ENCODE assay signal across 1 cellular context in genomic region chr1:174788981-174789380, GRCh38.
TF ChIP-seq lines count a peak whose summit lies in the region.

No MANE protein-coding gene starts in this region.

TF ChIP-seq in K562, 482 proteins besides CTCF, POLR2A, EP300 and RAD21 (continues in another document):
- TF ChIP-seq, protein P1, sequence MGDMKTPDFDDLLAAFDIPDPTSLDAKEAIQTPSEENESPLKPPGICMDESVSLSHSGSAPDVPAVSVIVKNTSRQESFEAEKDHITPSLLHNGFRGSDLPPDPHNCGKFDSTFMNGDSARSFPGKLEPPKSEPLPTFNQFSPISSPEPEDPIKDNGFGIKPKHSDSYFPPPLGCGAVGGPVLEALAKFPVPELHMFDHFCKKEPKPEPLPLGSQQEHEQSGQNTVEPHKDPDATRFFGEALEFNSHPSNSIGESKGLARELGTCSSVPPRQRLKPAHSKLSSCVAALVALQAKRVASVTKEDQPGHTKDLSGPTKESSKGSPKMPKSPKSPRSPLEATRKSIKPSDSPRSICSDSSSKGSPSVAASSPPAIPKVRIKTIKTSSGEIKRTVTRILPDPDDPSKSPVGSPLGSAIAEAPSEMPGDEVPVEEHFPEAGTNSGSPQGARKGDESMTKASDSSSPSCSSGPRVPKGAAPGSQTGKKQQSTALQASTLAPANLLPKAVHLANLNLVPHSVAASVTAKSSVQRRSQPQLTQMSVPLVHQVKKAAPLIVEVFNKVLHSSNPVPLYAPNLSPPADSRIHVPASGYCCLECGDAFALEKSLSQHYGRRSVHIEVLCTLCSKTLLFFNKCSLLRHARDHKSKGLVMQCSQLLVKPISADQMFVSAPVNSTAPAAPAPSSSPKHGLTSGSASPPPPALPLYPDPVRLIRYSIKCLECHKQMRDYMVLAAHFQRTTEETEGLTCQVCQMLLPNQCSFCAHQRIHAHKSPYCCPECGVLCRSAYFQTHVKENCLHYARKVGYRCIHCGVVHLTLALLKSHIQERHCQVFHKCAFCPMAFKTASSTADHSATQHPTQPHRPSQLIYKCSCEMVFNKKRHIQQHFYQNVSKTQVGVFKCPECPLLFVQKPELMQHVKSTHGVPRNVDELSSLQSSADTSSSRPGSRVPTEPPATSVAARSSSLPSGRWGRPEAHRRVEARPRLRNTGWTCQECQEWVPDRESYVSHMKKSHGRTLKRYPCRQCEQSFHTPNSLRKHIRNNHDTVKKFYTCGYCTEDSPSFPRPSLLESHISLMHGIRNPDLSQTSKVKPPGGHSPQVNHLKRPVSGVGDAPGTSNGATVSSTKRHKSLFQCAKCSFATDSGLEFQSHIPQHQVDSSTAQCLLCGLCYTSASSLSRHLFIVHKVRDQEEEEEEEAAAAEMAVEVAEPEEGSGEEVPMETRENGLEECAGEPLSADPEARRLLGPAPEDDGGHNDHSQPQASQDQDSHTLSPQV (IDR thresholded peaks at IDR 0.05), result 0 out of 2 replicates have a peak, but pooled peaks have one; percentile 27
- TF ChIP-seq MYC (IDR thresholded peaks at IDR 0.05; ENCODE audit: low read depth, low read length) (no peak), MYC (CRISPR knock-in tag; IDR thresholded peaks at IDR 0.05; ENCODE audit: borderline replicate concordance, low read depth) (no peak), SRSF7 (optimal IDR thresholded peaks at IDR 0.05; ENCODE audit: low read depth, low read length) (no peak), MAFK (IDR thresholded peaks at IDR 0.05; ENCODE audit: low read length) (peak; percentile 59; the same call in 1 of the 2 replicates), ZNF449 (CRISPR knock-in tag; IDR thresholded peaks at IDR 0.05) (no peak), MAFG (tag; conservative IDR thresholded peaks at IDR 0.05) (peak; percentile 58), ZNF511 (CRISPR knock-in tag; IDR thresholded peaks at IDR 0.05) (no peak), ZNF668 (CRISPR knock-in tag; IDR thresholded peaks at IDR 0.05) (no peak), HNRNPL (IDR thresholded peaks at IDR 0.05; ENCODE audit: low read depth, low read length) (no peak), XRCC3 (IDR thresholded peaks at IDR 0.05) (no peak), JUN (IDR thresholded peaks at IDR 0.05; ENCODE audit: borderline replicate concordance, low read depth, low read length) (no peak), JUN (CRISPR knock-in tag; IDR thresholded peaks at IDR 0.05; ENCODE audit: borderline replicate concordance) (no peak), FOXJ2 (tag; IDR thresholded peaks at IDR 0.05) (no peak), ZBTB2 (IDR thresholded peaks at IDR 0.05) (no peak), SRSF1 (IDR thresholded peaks at IDR 0.05; ENCODE audit: low read depth, low read length) (no peak), NKRF (IDR thresholded peaks at IDR 0.05; ENCODE audit: borderline replicate concordance) (no peak), HINFP (tag; conservative IDR thresholded peaks at IDR 0.05; ENCODE audit: low read depth) (no peak), MNT (conservative IDR thresholded peaks at IDR 0.05) (0 out of 4 replicates have a peak, but pooled peaks of 1 of the 2 experiments have one; percentile 16), MCM3 (IDR thresholded peaks at IDR 0.05) (no peak), CHD4 (IDR thresholded peaks at IDR 0.05; ENCODE audit: insufficient read depth, insufficient replicate concordance, low read depth, low read length, poor library complexity, severe bottlenecking) (no peak), TCF3 (CRISPR knock-in tag; IDR thresholded peaks at IDR 0.05) (0 out of 2 replicates have a peak, but pooled peaks have one; percentile 9), NELFE (IDR thresholded peaks at IDR 0.05; ENCODE audit: insufficient read depth, insufficient read length) (no peak), ZNF707 (CRISPR knock-in tag; conservative IDR thresholded peaks at IDR 0.05) (no peak), CREBBP (IDR thresholded peaks at IDR 0.05; ENCODE audit: low read depth, low read length) (no peak), ZFP1 (CRISPR knock-in tag; IDR thresholded peaks at IDR 0.05) (no peak), NFE2 (IDR thresholded peaks at IDR 0.05; ENCODE audit: low read depth) (peak; percentile 86), ZNF583 (CRISPR knock-in tag; IDR thresholded peaks at IDR 0.05) (no peak), NRF1 (conservative IDR thresholded peaks at IDR 0.05 in 1 of 2, IDR thresholded peaks at IDR 0.05 in 1 of 2) (no peak), C11orf30 (IDR thresholded peaks at IDR 0.05; ENCODE audit: low read depth) (peak; percentile 81), ZNF316 (IDR thresholded peaks at IDR 0.05) (peak; percentile 36; the same call in 1 of the 2 replicates)
- TF ChIP-seq, protein P2, sequence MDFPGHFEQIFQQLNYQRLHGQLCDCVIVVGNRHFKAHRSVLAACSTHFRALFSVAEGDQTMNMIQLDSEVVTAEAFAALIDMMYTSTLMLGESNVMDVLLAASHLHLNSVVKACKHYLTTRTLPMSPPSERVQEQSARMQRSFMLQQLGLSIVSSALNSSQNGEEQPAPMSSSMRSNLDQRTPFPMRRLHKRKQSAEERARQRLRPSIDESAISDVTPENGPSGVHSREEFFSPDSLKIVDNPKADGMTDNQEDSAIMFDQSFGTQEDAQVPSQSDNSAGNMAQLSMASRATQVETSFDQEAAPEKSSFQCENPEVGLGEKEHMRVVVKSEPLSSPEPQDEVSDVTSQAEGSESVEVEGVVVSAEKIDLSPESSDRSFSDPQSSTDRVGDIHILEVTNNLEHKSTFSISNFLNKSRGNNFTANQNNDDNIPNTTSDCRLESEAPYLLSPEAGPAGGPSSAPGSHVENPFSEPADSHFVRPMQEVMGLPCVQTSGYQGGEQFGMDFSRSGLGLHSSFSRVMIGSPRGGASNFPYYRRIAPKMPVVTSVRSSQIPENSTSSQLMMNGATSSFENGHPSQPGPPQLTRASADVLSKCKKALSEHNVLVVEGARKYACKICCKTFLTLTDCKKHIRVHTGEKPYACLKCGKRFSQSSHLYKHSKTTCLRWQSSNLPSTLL (IDR thresholded peaks at IDR 0.05), result no peak
- TF ChIP-seq, protein P3, sequence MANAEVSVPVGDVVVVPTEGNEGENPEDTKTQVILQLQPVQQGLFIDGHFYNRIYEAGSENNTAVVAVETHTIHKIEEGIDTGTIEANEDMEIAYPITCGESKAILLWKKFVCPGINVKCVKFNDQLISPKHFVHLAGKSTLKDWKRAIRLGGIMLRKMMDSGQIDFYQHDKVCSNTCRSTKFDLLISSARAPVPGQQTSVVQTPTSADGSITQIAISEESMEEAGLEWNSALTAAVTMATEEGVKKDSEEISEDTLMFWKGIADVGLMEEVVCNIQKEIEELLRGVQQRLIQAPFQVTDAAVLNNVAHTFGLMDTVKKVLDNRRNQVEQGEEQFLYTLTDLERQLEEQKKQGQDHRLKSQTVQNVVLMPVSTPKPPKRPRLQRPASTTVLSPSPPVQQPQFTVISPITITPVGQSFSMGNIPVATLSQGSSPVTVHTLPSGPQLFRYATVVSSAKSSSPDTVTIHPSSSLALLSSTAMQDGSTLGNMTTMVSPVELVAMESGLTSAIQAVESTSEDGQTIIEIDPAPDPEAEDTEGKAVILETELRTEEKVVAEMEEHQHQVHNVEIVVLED (CRISPR knock-in tag; IDR thresholded peaks at IDR 0.05), result no peak
- TF ChIP-seq, protein P4, sequence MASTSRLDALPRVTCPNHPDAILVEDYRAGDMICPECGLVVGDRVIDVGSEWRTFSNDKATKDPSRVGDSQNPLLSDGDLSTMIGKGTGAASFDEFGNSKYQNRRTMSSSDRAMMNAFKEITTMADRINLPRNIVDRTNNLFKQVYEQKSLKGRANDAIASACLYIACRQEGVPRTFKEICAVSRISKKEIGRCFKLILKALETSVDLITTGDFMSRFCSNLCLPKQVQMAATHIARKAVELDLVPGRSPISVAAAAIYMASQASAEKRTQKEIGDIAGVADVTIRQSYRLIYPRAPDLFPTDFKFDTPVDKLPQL (IDR thresholded peaks at IDR 0.05; ENCODE audit: extremely low read depth, insufficient read length), result no peak
- TF ChIP-seq, protein P5, sequence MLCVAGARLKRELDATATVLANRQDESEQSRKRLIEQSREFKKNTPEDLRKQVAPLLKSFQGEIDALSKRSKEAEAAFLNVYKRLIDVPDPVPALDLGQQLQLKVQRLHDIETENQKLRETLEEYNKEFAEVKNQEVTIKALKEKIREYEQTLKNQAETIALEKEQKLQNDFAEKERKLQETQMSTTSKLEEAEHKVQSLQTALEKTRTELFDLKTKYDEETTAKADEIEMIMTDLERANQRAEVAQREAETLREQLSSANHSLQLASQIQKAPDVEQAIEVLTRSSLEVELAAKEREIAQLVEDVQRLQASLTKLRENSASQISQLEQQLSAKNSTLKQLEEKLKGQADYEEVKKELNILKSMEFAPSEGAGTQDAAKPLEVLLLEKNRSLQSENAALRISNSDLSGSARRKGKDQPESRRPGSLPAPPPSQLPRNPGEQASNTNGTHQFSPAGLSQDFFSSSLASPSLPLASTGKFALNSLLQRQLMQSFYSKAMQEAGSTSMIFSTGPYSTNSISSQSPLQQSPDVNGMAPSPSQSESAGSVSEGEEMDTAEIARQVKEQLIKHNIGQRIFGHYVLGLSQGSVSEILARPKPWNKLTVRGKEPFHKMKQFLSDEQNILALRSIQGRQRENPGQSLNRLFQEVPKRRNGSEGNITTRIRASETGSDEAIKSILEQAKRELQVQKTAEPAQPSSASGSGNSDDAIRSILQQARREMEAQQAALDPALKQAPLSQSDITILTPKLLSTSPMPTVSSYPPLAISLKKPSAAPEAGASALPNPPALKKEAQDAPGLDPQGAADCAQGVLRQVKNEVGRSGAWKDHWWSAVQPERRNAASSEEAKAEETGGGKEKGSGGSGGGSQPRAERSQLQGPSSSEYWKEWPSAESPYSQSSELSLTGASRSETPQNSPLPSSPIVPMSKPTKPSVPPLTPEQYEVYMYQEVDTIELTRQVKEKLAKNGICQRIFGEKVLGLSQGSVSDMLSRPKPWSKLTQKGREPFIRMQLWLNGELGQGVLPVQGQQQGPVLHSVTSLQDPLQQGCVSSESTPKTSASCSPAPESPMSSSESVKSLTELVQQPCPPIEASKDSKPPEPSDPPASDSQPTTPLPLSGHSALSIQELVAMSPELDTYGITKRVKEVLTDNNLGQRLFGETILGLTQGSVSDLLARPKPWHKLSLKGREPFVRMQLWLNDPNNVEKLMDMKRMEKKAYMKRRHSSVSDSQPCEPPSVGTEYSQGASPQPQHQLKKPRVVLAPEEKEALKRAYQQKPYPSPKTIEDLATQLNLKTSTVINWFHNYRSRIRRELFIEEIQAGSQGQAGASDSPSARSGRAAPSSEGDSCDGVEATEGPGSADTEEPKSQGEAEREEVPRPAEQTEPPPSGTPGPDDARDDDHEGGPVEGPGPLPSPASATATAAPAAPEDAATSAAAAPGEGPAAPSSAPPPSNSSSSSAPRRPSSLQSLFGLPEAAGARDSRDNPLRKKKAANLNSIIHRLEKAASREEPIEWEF (CRISPR knock-in tag; IDR thresholded peaks at IDR 0.05), result no peak
